Comparison of ENCODE assay signal across 8 cellular contexts in genomic region chr13:28531195-28531955, GRCh38. TPM values are rescaled to one million over a fixed set of nuclear protein-coding genes. Genes with fewer than 3 reads are reported as not detected.
DNase-seq lines count a peak whose midpoint lies in the region; ATAC-seq and TF ChIP-seq lines count a peak whose summit lies in the region.

No MANE protein-coding gene starts in this region.

- H3K9ac ChIP-seq in liver (ENCODE audit: low read depth in 1 of 2, low read length in 2 of 2) = no peak overlapping the region

- no peaks in the 10 kb centered on the region for H3K36me3 ChIP-seq in liver (ENCODE audit: control insufficient read depth in 4 of 4, insufficient read depth in 3 of 4, low read depth in 1 of 4, low read length in 3 of 4)
- H3K36me3 ChIP-seq in effector memory CD4-positive, alpha-beta T cell (ENCODE audit: control insufficient read depth, insufficient read depth, low read length) = no peaks in the 10 kb centered on the region

- H3K4me1 ChIP-seq in liver (ENCODE audit: control insufficient read depth in 4 of 4, insufficient read depth in 4 of 4, low read length in 3 of 4) = peaks cover 6 to 22% (median 15%) of the 10 kb centered on the region in 4 donors
- no peaks in the 10 kb centered on the region for H3K4me1 ChIP-seq in effector memory CD4-positive, alpha-beta T cell (ENCODE audit: control insufficient read depth, insufficient read depth, low read length, poor library complexity, severe bottlenecking)

- TF ChIP-seq RAD21 in liver (IDR thresholded peaks at IDR 0.05) = peak in 1 of 2 donors; percentile 13

- no peak for TF ChIP-seq CTCF in activated CD8-positive, alpha-beta T cell treated with anti-CD3 and anti-CD28 coated beads for 36 hours (IDR thresholded peaks at IDR 0.05)
- TF ChIP-seq CTCF in liver (IDR thresholded peaks at IDR 0.05; ENCODE audit: low read depth, low read length, missing input control) = no peak

- peak overlapping the region in 1 of 3 donors; percentile 47 for H3K4me3 ChIP-seq in liver (ENCODE audit: low read depth in 1 of 3, low read length in 3 of 3)
- H3K4me3 ChIP-seq in effector memory CD4-positive, alpha-beta T cell (ENCODE audit: insufficient read depth, low read depth, low read length, poor library complexity, severe bottlenecking) = no peak overlapping the region

- no peak overlapping the region for H3K27ac Mint-ChIP-seq in activated CD8-positive, alpha-beta T cell treated with anti-CD3 and anti-CD28 coated beads for 36 hours
- H3K27ac Mint-ChIP-seq in activated CD8-positive, alpha-beta T cell treated with anti-CD3 and anti-CD28 coated beads, Interleukin-2, amount 10 ng/mL, durations not matched to agents 7 days and 5 days = no peak overlapping the region

- intact Hi-C loops in activated CD8-positive, alpha-beta T cell treated with anti-CD3 and anti-CD28 coated beads for 36 hours (cut with micrococcal nuclease) = no loop called here

- DNase-seq in activated CD8-positive, alpha-beta T cell treated with anti-CD3 and anti-CD28 coated beads for 36 hours = no peak
- DNase-seq in activated CD8-positive, alpha-beta T cell treated with anti-CD3 and anti-CD28 coated beads, Interleukin-2, amount 10 ng/mL, durations not matched to agents 7 days and 5 days = no peak
- DNase-seq in NCI-H510A treated with DMSO at 0.1 percent for 48 hours (lab: John Stamatoyannopoulos, UW) = no peak
- DNase-seq in stimulated activated naive CD4-positive, alpha-beta T cell treated with Interleukin-2 at 50 U/mL for 16 hours (lab: John Stamatoyannopoulos, UW) = no peak
- DNase-seq in stimulated activated CD4-positive, alpha-beta T cell treated with anti-CD3 and anti-CD28 coated beads, Interleukin-12 subunit alpha, Interleukin-12 subunit beta, amount 100 ng/mL, for 4 hours = no peak
- no peak for DNase-seq in effector memory CD4-positive, alpha-beta T cell

- peaks cover 0 to 22% (median 6%) of the 10 kb centered on the region in 4 donors for H3K27me3 ChIP-seq in liver (ENCODE audit: control insufficient read depth in 4 of 4, insufficient read depth in 4 of 4, low read length in 3 of 4)
- H3K27me3 ChIP-seq in effector memory CD4-positive, alpha-beta T cell (replicated peaks; ENCODE audit: control insufficient read depth, insufficient read depth, low read length, poor library complexity, severe bottlenecking) = peaks cover 15% of the 10 kb centered on the region

- POLR2A ChIA-PET in activated CD8-positive, alpha-beta T cell treated with anti-CD3 and anti-CD28 coated beads for 36 hours (lab: Charles Lee) = interaction anchor here (1.3 kb wide), 1 partner anchor 38 kb away, joined by 3 read pairs; no protein-coding TSS in a partner anchor
- POLR2A ChIA-PET in activated CD8-positive, alpha-beta T cell treated with anti-CD3 and anti-CD28 coated beads, Interleukin-2, amount 10 ng/mL, durations not matched to agents 7 days and 5 days (lab: Charles Lee) = no interaction called here

- 4% methylated on average over 34 of the region's 34 CpGs for WGBS in liver

- no peaks in the 10 kb centered on the region for H3K4me1 Mint-ChIP-seq in activated CD8-positive, alpha-beta T cell treated with anti-CD3 and anti-CD28 coated beads for 36 hours (ENCODE audit: low read depth)
- peaks cover 7% of the 10 kb centered on the region for H3K4me1 Mint-ChIP-seq in activated CD8-positive, alpha-beta T cell treated with anti-CD3 and anti-CD28 coated beads, Interleukin-2, amount 10 ng/mL, durations not matched to agents 7 days and 5 days (ENCODE audit: low read depth)

- H3K27me3 Mint-ChIP-seq in activated CD8-positive, alpha-beta T cell treated with anti-CD3 and anti-CD28 coated beads for 36 hours = peaks cover 37% of the 10 kb centered on the region
- H3K27me3 Mint-ChIP-seq in activated CD8-positive, alpha-beta T cell treated with anti-CD3 and anti-CD28 coated beads, Interleukin-2, amount 10 ng/mL, durations not matched to agents 7 days and 5 days (ENCODE audit: low read depth) = peaks cover 36% of the 10 kb centered on the region

- ATAC-seq in activated CD8-positive, alpha-beta T cell treated with anti-CD3 and anti-CD28 coated beads for 36 hours = peak; percentile 14
- ATAC-seq in activated CD8-positive, alpha-beta T cell treated with anti-CD3 and anti-CD28 coated beads, Interleukin-2, amount 10 ng/mL, durations not matched to agents 7 days and 5 days = no peak

- H3K4me3 Mint-ChIP-seq in activated CD8-positive, alpha-beta T cell treated with anti-CD3 and anti-CD28 coated beads for 36 hours = no peak overlapping the region
- H3K4me3 Mint-ChIP-seq in activated CD8-positive, alpha-beta T cell treated with anti-CD3 and anti-CD28 coated beads, Interleukin-2, amount 10 ng/mL, durations not matched to agents 7 days and 5 days = no peak overlapping the region

- H3K9me3 ChIP-seq in liver (ENCODE audit: control insufficient read depth in 4 of 4, low read length in 3 of 4) = no peaks in the 10 kb centered on the region
- no peaks in the 10 kb centered on the region for H3K9me3 ChIP-seq in effector memory CD4-positive, alpha-beta T cell (ENCODE audit: control insufficient read depth, low read length)

- no peaks in the 10 kb centered on the region for H3K36me3 Mint-ChIP-seq in activated CD8-positive, alpha-beta T cell treated with anti-CD3 and anti-CD28 coated beads for 36 hours (ENCODE audit: low read depth)
- no peaks in the 10 kb centered on the region for H3K36me3 Mint-ChIP-seq in activated CD8-positive, alpha-beta T cell treated with anti-CD3 and anti-CD28 coated beads, Interleukin-2, amount 10 ng/mL, durations not matched to agents 7 days and 5 days (ENCODE audit: low read depth)

- CTCF ChIA-PET in activated CD8-positive, alpha-beta T cell treated with anti-CD3 and anti-CD28 coated beads for 36 hours (lab: Charles Lee) = no interaction called here
- CTCF ChIA-PET in activated CD8-positive, alpha-beta T cell treated with anti-CD3 and anti-CD28 coated beads, Interleukin-2, amount 10 ng/mL, durations not matched to agents 7 days and 5 days (lab: Charles Lee) = no interaction called here

- no peaks in the 10 kb centered on the region for H3K9me3 Mint-ChIP-seq in activated CD8-positive, alpha-beta T cell treated with anti-CD3 and anti-CD28 coated beads for 36 hours
- no peaks in the 10 kb centered on the region for H3K9me3 Mint-ChIP-seq in activated CD8-positive, alpha-beta T cell treated with anti-CD3 and anti-CD28 coated beads, Interleukin-2, amount 10 ng/mL, durations not matched to agents 7 days and 5 days (ENCODE audit: insufficient read depth)

- peak overlapping the region; percentile 32 for H3K27ac ChIP-seq in cingulate gyrus (ENCODE audit: low read depth, low read length)
- H3K27ac ChIP-seq in liver (ENCODE audit: low read depth in 1 of 2, low read length in 2 of 2) = peak overlapping the region; percentile 15 to 54
- H3K27ac ChIP-seq in effector memory CD4-positive, alpha-beta T cell (ENCODE audit: insufficient read depth, low read length, poor library complexity, severe bottlenecking) = no peak overlapping the region

TF ChIP-seq in liver, 16 proteins besides CTCF, POLR2A, EP300 and RAD21:
- TF ChIP-seq ATF3 (IDR thresholded peaks at IDR 0.05) = no peak
- TF ChIP-seq HNF4A (conservative IDR thresholded peaks at IDR 0.05) = no peak
- no peak for TF ChIP-seq SP1 (IDR thresholded peaks at IDR 0.05)
- peak; percentile 51 for TF ChIP-seq NR2F2 (IDR thresholded peaks at IDR 0.05)
- no peak for TF ChIP-seq ZBTB33 (IDR thresholded peaks at IDR 0.05)
- no peak for TF ChIP-seq RXRA (IDR thresholded peaks at IDR 0.05)
- TF ChIP-seq JUND (IDR thresholded peaks at IDR 0.05) = no peak
- no peak for TF ChIP-seq HNF4G (IDR thresholded peaks at IDR 0.05)
- TF ChIP-seq FOXA1 (IDR thresholded peaks at IDR 0.05) = no peak

RNA-seq across cellular contexts. Expression of gene FLT1, which starts 36.4 kb away (rescaled TPM):
- total RNA-seq in activated CD8-positive, alpha-beta T cell treated with anti-CD3 and anti-CD28 coated beads for 36 hours = 1 to 10 TPM; 7.7 to 8.2 TPM
- total RNA-seq in activated CD8-positive, alpha-beta T cell treated with anti-CD3 and anti-CD28 coated beads, Interleukin-2, amount 10 ng/mL, durations not matched to agents 7 days and 5 days = 1 to 10 TPM in 1 of 2 experiments, under 1 TPM in 1; 0.95 to 1.3 TPM
- total RNA-seq in liver = 10 to 100 TPM; 11.4 to 19.7 TPM
- polyA plus RNA-seq in liver = 1 to 10 TPM; 4.1 to 7.1 TPM
